Comparison of ENCODE assay signal across 11 cellular contexts in the genomic region with DNA sequence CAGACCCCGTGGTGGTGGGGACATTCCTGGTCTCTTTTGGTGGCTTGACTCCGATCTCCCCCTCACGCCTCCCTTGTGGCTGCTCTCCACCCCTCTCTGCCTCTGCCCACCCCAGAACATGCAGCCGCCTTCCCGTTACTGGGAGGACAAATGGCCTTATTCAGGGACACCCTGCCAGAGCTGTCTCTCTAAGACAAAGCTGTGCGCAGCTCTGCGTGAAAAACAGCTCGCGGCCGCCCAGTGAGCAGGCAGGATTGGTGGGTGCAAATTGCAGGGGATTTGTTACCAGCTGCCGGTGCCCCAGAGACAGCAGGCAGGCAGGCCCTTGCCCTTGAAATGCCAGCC.
DNase-seq lines count a peak whose midpoint lies in the region; ATAC-seq and TF ChIP-seq lines count a peak whose summit lies in the region.
"Had no signal": no experiment of that assay in that cellular context is flagged by ENCODE, and none has a peak within 500 bp of the region (broad histone marks: within the 10 kb centered on the region; RNA-seq: fewer than 3 reads in every experiment).

No MANE protein-coding gene starts in this region.

- H3K36me3 ChIP-seq in adrenal gland (replicated peaks in 1 of 2): peaks cover 0 to 6% of the 10 kb centered on the region in 2 donors
- peaks cover 27% of the 10 kb centered on the region for H3K36me3 ChIP-seq in right atrium auricular region
- H3K36me3 ChIP-seq in neuronal stem cell (replicated peaks in 1 of 2; ENCODE audit: control insufficient read depth in 2 of 2, insufficient read depth in 2 of 2, low read length in 2 of 2): peaks cover 8 to 89% of the 10 kb centered on the region in 2 donors
- H3K36me3 ChIP-seq in tibial nerve: peaks cover 0 to 10% (median 0%) of the 10 kb centered on the region in 3 donors

- DNase-seq in adrenal gland: peak in 2 of 7 donors; percentile 69 to 75
- no peak for DNase-seq in right atrium auricular region (ENCODE audit: low spot score)
- DNase-seq in neuronal stem cell (ENCODE audit: low spot score): no peak
- no peak for DNase-seq in tibial nerve (ENCODE audit: low spot score in 2 of 2)
- no peak for DNase-seq in activated naive CD4-positive, alpha-beta T cell treated with anti-CD3 and anti-CD28 coated beads, Interleukin-2, amount 50 U/mL, for 16 hours
- no peak for DNase-seq in NCI-H187 (lab: John Stamatoyannopoulos, UW)
- DNase-seq: activated T-cell treated with anti-CD3 and anti-CD28 coated beads for 4 hours, Calu3, foreskin fibroblast, NCI-H2227 treated with DMSO at 0.1 percent for 48 hours had no signal

- H3K27me3 ChIP-seq in adrenal gland (no peaks in the 10 kb centered on the region), right atrium auricular region (no peaks in the 10 kb centered on the region), neuronal stem cell (ENCODE audit: control insufficient read depth in 3 of 3, insufficient read depth in 3 of 3, low read depth in 1 of 3, low read length in 3 of 3) (no peaks in the 10 kb centered on the region), tibial nerve (no peaks in the 10 kb centered on the region)

- intact Hi-C loops in adrenal gland (cut with DNase I): no loop called here

- peak overlapping the region; percentile 42 for H2AK5ac ChIP-seq in neuronal stem cell (ENCODE audit: low read depth, low read length)

- peak overlapping the region; percentile 46 for H3K9ac ChIP-seq in neuronal stem cell (ENCODE audit: low read depth, low read length, poor library complexity)

- no peak overlapping the region for H2BK12ac ChIP-seq in neuronal stem cell (ENCODE audit: low read length)

- no peak overlapping the region for H2BK120ac ChIP-seq in neuronal stem cell (ENCODE audit: low read depth, low read length)

- no peak overlapping the region for H3K4me2 ChIP-seq in neuronal stem cell (ENCODE audit: insufficient read depth, low read length, poor library complexity, severe bottlenecking)

- no peak for ATAC-seq in HG03139 (IDR thresholded peaks at IDR 0.05; ENCODE audit: unreplicated experiment)

- H2AFZ ChIP-seq in neuronal stem cell (ENCODE audit: low read length): no peak overlapping the region

- H3K9me3 ChIP-seq in adrenal gland (replicated peaks in 1 of 3) (no peaks in the 10 kb centered on the region), right atrium auricular region (no peaks in the 10 kb centered on the region), neuronal stem cell (replicated peaks in 1 of 2; ENCODE audit: control insufficient read depth in 2 of 2, insufficient read depth in 1 of 2, low read depth in 1 of 2, low read length in 2 of 2) (peaks cover 0 to 3% of the 10 kb centered on the region in 2 donors), tibial nerve (no peaks in the 10 kb centered on the region)

- H3K27ac ChIP-seq in adrenal gland: peak overlapping the region; percentile 10 to 93 (median 83)
- H3K27ac ChIP-seq in right atrium auricular region: peak overlapping the region; percentile 93 to 94
- H3K27ac ChIP-seq in neuronal stem cell (replicated peaks; ENCODE audit: low read length): no peak overlapping the region
- peak overlapping the region; percentile 23 to 83 (median 51) for H3K27ac ChIP-seq in tibial nerve

- no peak overlapping the region for H3K4ac ChIP-seq in neuronal stem cell (ENCODE audit: low read length)

- H2BK5ac ChIP-seq in neuronal stem cell (ENCODE audit: low read length): no peak overlapping the region

- no peak overlapping the region for H4K91ac ChIP-seq in neuronal stem cell (ENCODE audit: low read depth, low read length, poor library complexity)

- H3K14ac ChIP-seq in neuronal stem cell (ENCODE audit: low read length): no peak overlapping the region

- peak overlapping the region in 1 of 4 donors; percentile 1 for H3K4me3 ChIP-seq in adrenal gland
- no peak overlapping the region for H3K4me3 ChIP-seq in right atrium auricular region
- H3K4me3 ChIP-seq in neuronal stem cell (ENCODE audit: low read length in 2 of 2): no peak overlapping the region
- H3K4me3 ChIP-seq in tibial nerve: no peak overlapping the region

- H3K18ac ChIP-seq in neuronal stem cell (ENCODE audit: low read length): peak overlapping the region; percentile 25

- H3K23ac ChIP-seq in neuronal stem cell (ENCODE audit: low read depth, low read length, poor library complexity): no peak overlapping the region

- 19 to 36% (median 31%) methylated on average over 7 to 11 of the region's 11 CpGs for WGBS in adrenal gland, 4 donors
- no CpG with 5 or more reads among the region's 11 CpGs for WGBS in neuronal stem cell (ENCODE audit: extremely low coverage in 2 of 2, insufficient read length in 2 of 2, insufficient replicate concordance in 1 of 2), 2 donors
- 37 to 45% methylated on average over 11 of the region's 11 CpGs for WGBS in tibial nerve, 2 donors

- H2BK15ac ChIP-seq in neuronal stem cell (ENCODE audit: low read length): no peak overlapping the region

- no peak for TF ChIP-seq CTCF in adrenal gland (IDR thresholded peaks at IDR 0.05)
- no peak for TF ChIP-seq CTCF in right atrium auricular region (IDR thresholded peaks at IDR 0.05)
- no peak for TF ChIP-seq CTCF in tibial nerve (IDR thresholded peaks at IDR 0.05)

- TF ChIP-seq POLR2A in adrenal gland (IDR thresholded peaks at IDR 0.05) (peak in 1 of 2 donors; percentile 30), tibial nerve (IDR thresholded peaks at IDR 0.05) (no peak)

- H4K8ac ChIP-seq in neuronal stem cell (ENCODE audit: low read depth, low read length): no peak overlapping the region

- H3K4me1 ChIP-seq in adrenal gland (replicated peaks in 1 of 2) (peaks cover 32 to 55% of the 10 kb centered on the region in 2 donors), right atrium auricular region (peaks cover 0 to 66% of the 10 kb centered on the region in 2 donors), neuronal stem cell (ENCODE audit: control insufficient read depth in 2 of 2, insufficient read depth in 1 of 2, low read depth in 1 of 2, low read length in 2 of 2) (peaks cover 37 to 49% of the 10 kb centered on the region in 2 donors), tibial nerve (peaks cover 4 to 70% (median 46%) of the 10 kb centered on the region in 4 donors)

- no peak for TF ChIP-seq EP300 in tibial nerve (IDR thresholded peaks at IDR 0.05)

- no peaks in the 10 kb centered on the region for H3K79me1 ChIP-seq in neuronal stem cell (ENCODE audit: low read depth, low read length)
